Comparison of ENCODE assay signal across 8 cellular contexts in genomic region chrX:11100281-11101035, GRCh38. TPM values are rescaled to one million over a fixed set of nuclear protein-coding genes. Genes with fewer than 3 reads are reported as not detected.
DNase-seq lines count a peak whose midpoint lies in the region; ATAC-seq and TF ChIP-seq lines count a peak whose summit lies in the region.

No MANE protein-coding gene starts in this region.

- peak overlapping the region; percentile 28; the same call in 1 of the 2 replicates for H2AFZ ChIP-seq in PC-3 (ENCODE audit: low read length)

- no peak overlapping the region for H3K4me3 ChIP-seq in AG04449 (ENCODE audit: low read depth, low read length)
- H3K4me3 ChIP-seq in HAP-1, result no peak overlapping the region
- H3K4me3 ChIP-seq in PC-3 (ENCODE audit: low read length), result no peak overlapping the region
- no peak overlapping the region for H3K4me3 ChIP-seq in fibroblast of mammary gland (ENCODE audit: control insufficient read depth, low read depth, low read length)

- DNase-seq in AG04449 (ENCODE audit: low read depth, low spot score) (peak; percentile 28), HAP-1 (ENCODE audit: low spot score in 2 of 2) (peak; percentile 65 to 77), PC-3 (peak; percentile 65), fibroblast of mammary gland (ENCODE audit: low read depth) (peak; percentile 69), pons (ENCODE audit: low spot score) (peak; percentile 65), NCI-H1048 (lab: John Stamatoyannopoulos, UW) (no peak)
- DNase-seq in activated CD4-positive, alpha-beta T cell treated with anti-CD3 and anti-CD28 coated beads, Interleukin-2, amount 50 U/mL, for 1 hour, result no peak

- POLR2A ChIA-PET in AG04449 (lab: Yijun Ruan, JAX), result no interaction called here
- POLR2A ChIA-PET in PC-3 (lab: Charles Lee; ENCODE audit: unreplicated experiment), result interaction anchor here (0.5 kb wide), 1 partner anchor 272 kb away, joined by 3 read pairs; no protein-coding TSS in a partner anchor

- H3K9me2 ChIP-seq in PC-3 (replicated peaks; ENCODE audit: low read length), result no peaks in the 10 kb centered on the region

- CTCF ChIA-PET in AG04449 (lab: Yijun Ruan, JAX) (interaction anchor here (0.5 to 3.6 kb wide), 11 partner anchors 9 to 911 kb away, joined by 3 to 35 read pairs (median 4); partner anchors contain the start of gene MID1), PC-3 (lab: Charles Lee) (interaction anchor here (0.5 to 1.0 kb wide), 3 partner anchors 240 to 482 kb away, joined by 4 to 18 read pairs (median 4); no protein-coding TSS in a partner anchor)

- 0 out of 2 replicates have a peak overlapping the region, but pooled peaks have one; percentile 3 for H3K9ac ChIP-seq in PC-3 (ENCODE audit: low read length)

- TF ChIP-seq CTCF in AG04449 (IDR thresholded peaks at IDR 0.05; ENCODE audit: insufficient read depth, low read length, missing control alignments) (peak; percentile 31), PC-3 (conservative IDR thresholded peaks at IDR 0.05; ENCODE audit: low read depth, low read length) (peak; percentile 73), fibroblast of mammary gland (conservative IDR thresholded peaks at IDR 0.05; ENCODE audit: control insufficient read depth, insufficient read depth, low read depth, low read length) (peak; percentile 56)

- no peaks in the 10 kb centered on the region for H3K79me2 ChIP-seq in PC-3 (ENCODE audit: low read length)

- H3F3A ChIP-seq in PC-3 (ENCODE audit: low read length, unreplicated experiment), result no peaks in the 10 kb centered on the region

- intact Hi-C loops in PC-3 (cut with micrococcal nuclease), result loop anchor here (1.0 to 10.0 kb wide), 7 partner anchors 166 to 906 kb away; no protein-coding TSS in a partner anchor

- H3K9me3 ChIP-seq in HAP-1, result no peaks in the 10 kb centered on the region
- no peaks in the 10 kb centered on the region for H3K9me3 ChIP-seq in PC-3 (ENCODE audit: low read length)

- H3K4me1 ChIP-seq in HAP-1, result peaks cover 5% of the 10 kb centered on the region
- peaks cover 6% of the 10 kb centered on the region for H3K4me1 ChIP-seq in PC-3 (ENCODE audit: insufficient read depth, low read length)

- no peaks in the 10 kb centered on the region for H4K20me1 ChIP-seq in PC-3 (ENCODE audit: low read length)

- in situ Hi-C loops in HAP-1 (cut with MboI; ENCODE audit: low sequenced_read_pairs), result loop anchor here (10.0 kb wide), 1 partner anchor 906 kb away; no protein-coding TSS in a partner anchor

- H3K27me3 ChIP-seq in HAP-1 (ENCODE audit: low read depth) (no peaks in the 10 kb centered on the region), PC-3 (ENCODE audit: low read length) (no peaks in the 10 kb centered on the region)

- BruUV-seq in PC-3 (replicated peaks; lab: Mats Ljungman, UMichigan), result no TSS peak

- peak overlapping the region; percentile 41 for H3K4me2 ChIP-seq in PC-3 (ENCODE audit: low read length)

- no peaks in the 10 kb centered on the region; the same call in 1 of the 2 replicates for H3K36me3 ChIP-seq in HAP-1 (replicated peaks)
- no peaks in the 10 kb centered on the region for H3K36me3 ChIP-seq in PC-3 (ENCODE audit: low read depth, low read length)

- ATAC-seq in PC-3 (peak; percentile 71), HG03196 (IDR thresholded peaks at IDR 0.05; ENCODE audit: unreplicated experiment) (no peak)

- peak overlapping the region; percentile 34; the same call in 1 of the 2 replicates for H3K27ac ChIP-seq in PC-3 (ENCODE audit: low read length)

RNA-seq across cellular contexts. Expression of gene HCCS, which starts 10.7 kb away (rescaled TPM):
- total RNA-seq in PC-3 (2014; rRNA removed), result 44.9 and 54.4 TPM in 2 replicates

Comparison
In these comparisons a context has a peak if more than half of its experiments do, and no peak if none do; other contexts are left out.
1. DNase-seq: peak in AG04449 (single experiment), HAP-1 (2 of 2), PC-3 (single experiment), fibroblast of mammary gland (single experiment) and pons (single experiment); none in activated CD4-positive, alpha-beta T cell treated with anti-CD3 and anti-CD28 coated beads, Interleukin-2, amount 50 U/mL, for 1 hour (single experiment) and NCI-H1048 (single experiment).
2. Peak in every context shown above with its lines, with median percentiles within 50 percentile points of each other: CTCF ChIP-seq.